ENCODE assay signal across 22 cellular contexts in the genomic region with DNA sequence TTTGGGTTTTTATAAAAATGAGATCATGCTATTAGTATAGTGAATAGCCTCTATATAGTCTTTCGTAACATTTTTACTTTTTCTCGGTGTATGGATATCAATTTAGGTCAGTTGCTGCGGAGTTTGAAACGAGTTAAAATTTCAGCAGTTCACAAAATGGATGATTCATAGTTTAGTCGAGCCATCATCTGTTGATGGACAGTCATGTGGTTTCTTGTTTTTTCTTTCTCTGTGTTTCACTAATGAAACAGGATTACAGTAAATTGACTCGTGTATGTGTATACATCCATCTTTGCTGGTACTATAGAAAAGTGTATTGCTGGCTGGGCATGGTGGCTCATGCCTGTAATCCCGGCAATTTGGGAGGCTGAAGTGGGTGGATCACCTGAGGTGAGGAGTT.
A peak's percentile ranks its signal among the peaks of the same experiment; 100 is the strongest.
DNase-seq lines count a peak whose midpoint lies in the region; ATAC-seq and TF ChIP-seq lines count a peak whose summit lies in the region.
"Had no signal": no experiment of that assay in that cellular context is flagged by ENCODE, and none has a peak within 500 bp of the region (broad histone marks: within the 10 kb centered on the region; RNA-seq: fewer than 3 reads in every experiment).

No MANE protein-coding gene starts in this region.

- no peaks in the 10 kb centered on the region for H3K9me3 Mint-ChIP-seq in activated naive CD4-positive, alpha-beta T cell treated with anti-CD3 and anti-CD28 coated beads, Interleukin-2, amount 50 U/mL, for 72 hours
- H3K9me3 Mint-ChIP-seq in activated T-helper 17 cell treated with anti-CD3 and anti-CD28 coated beads, Interleukin-2, amount 50 U/mL, for 72 hours, result no peaks in the 10 kb centered on the region
- H3K9me3 Mint-ChIP-seq in stimulated activated naive B cell treated with anti-CD40 and anti-IgM and Interleukin-4, amounts not matched to agents 10 μg/mL and 1 μg/mL and 100 μg/mL, for 72 hours, result no peaks in the 10 kb centered on the region
- H3K9me3 Mint-ChIP-seq: activated B cell treated with CpG ODN at 0.5 μM for 24 hours; memory B cell; naive thymus-derived CD8-positive, alpha-beta T cell; type B pancreatic cell had no signal

- H3K27ac Mint-ChIP-seq in activated naive CD4-positive, alpha-beta T cell treated with anti-CD3 and anti-CD28 coated beads, Interleukin-2, amount 50 U/mL, for 72 hours, result peak overlapping the region; percentile 54 to 66
- H3K27ac Mint-ChIP-seq in activated T-helper 17 cell treated with anti-CD3 and anti-CD28 coated beads, Interleukin-2, amount 50 U/mL, for 72 hours, result no peak overlapping the region
- H3K27ac Mint-ChIP-seq in stimulated activated naive B cell treated with anti-CD40 and anti-IgM and Interleukin-4, amounts not matched to agents 10 μg/mL and 1 μg/mL and 100 μg/mL, for 72 hours, result peak overlapping the region; percentile 20
- H3K27ac Mint-ChIP-seq: activated B cell treated with CpG ODN at 0.5 μM for 24 hours; activated CD8-positive, alpha-beta T cell treated with anti-CD3 and anti-CD28 coated beads, Interleukin-2, amount 10 ng/mL, durations not matched to agents 7 days and 5 days; memory B cell; T-helper 17 cell; type B pancreatic cell had no signal

- H3K36me3 Mint-ChIP-seq in activated naive CD4-positive, alpha-beta T cell treated with anti-CD3 and anti-CD28 coated beads, Interleukin-2, amount 50 U/mL, for 72 hours, result no peaks in the 10 kb centered on the region
- no peaks in the 10 kb centered on the region for H3K36me3 Mint-ChIP-seq in activated T-helper 17 cell treated with anti-CD3 and anti-CD28 coated beads, Interleukin-2, amount 50 U/mL, for 72 hours (ENCODE audit: low read depth)
- H3K36me3 Mint-ChIP-seq in stimulated activated naive B cell treated with anti-CD40 and anti-IgM and Interleukin-4, amounts not matched to agents 10 μg/mL and 1 μg/mL and 100 μg/mL, for 72 hours, result no peaks in the 10 kb centered on the region
- H3K36me3 Mint-ChIP-seq: type B pancreatic cell had no signal

- peak; percentile 28 to 55 for ATAC-seq in activated naive CD4-positive, alpha-beta T cell treated with anti-CD3 and anti-CD28 coated beads, Interleukin-2, amount 50 U/mL, for 72 hours
- ATAC-seq in activated T-helper 17 cell treated with anti-CD3 and anti-CD28 coated beads, Interleukin-2, amount 50 U/mL, for 72 hours (replicated peaks), result peak; percentile 44
- no peak for ATAC-seq in stimulated activated naive B cell treated with anti-CD40 and anti-IgM and Interleukin-4, amounts not matched to agents 10 μg/mL and 1 μg/mL and 100 μg/mL, for 72 hours (replicated peaks)
- no peak for ATAC-seq in GM18867 (IDR thresholded peaks at IDR 0.05; ENCODE audit: unreplicated experiment)
- no peak for ATAC-seq in GM18861 (IDR thresholded peaks at IDR 0.05; ENCODE audit: unreplicated experiment)
- no peak for ATAC-seq in HG02571 (IDR thresholded peaks at IDR 0.05; ENCODE audit: unreplicated experiment)
- ATAC-seq: activated CD8-positive, alpha-beta T cell treated with anti-CD3 and anti-CD28 coated beads, Interleukin-2, amount 10 ng/mL, durations not matched to agents 7 days and 5 days; naive thymus-derived CD8-positive, alpha-beta T cell; T-helper 17 cell had no signal

- no peak for DNase-seq in activated naive CD4-positive, alpha-beta T cell treated with anti-CD3 and anti-CD28 coated beads, Interleukin-2, amount 50 U/mL, for 72 hours (ENCODE audit: low spot score in 2 of 2)
- DNase-seq in activated naive CD4-positive, alpha-beta T cell treated with Interleukin-2 at 50 U/mL for 16 hours, result no peak
- peak; percentile 51 for DNase-seq in fibroblast of mammary gland (ENCODE audit: low read depth)
- no peak for DNase-seq in stimulated activated naive B cell treated with anti-CD40 and anti-IgM and Interleukin-4, amounts not matched to agents 10 μg/mL and 1 μg/mL and 100 μg/mL, for 72 hours
- DNase-seq: activated B cell treated with CpG ODN at 0.5 μM for 24 hours; activated CD8-positive, alpha-beta T cell treated with anti-CD3 and anti-CD28 coated beads, Interleukin-2, amount 10 ng/mL, durations not matched to agents 7 days and 5 days; amniotic stem cell; H7; heart left ventricle; naive thymus-derived CD8-positive, alpha-beta T cell; NCI-H1436; psoas muscle; Right ventricle myocardium superior; stimulated activated CD4-positive, alpha-beta T cell treated with anti-CD3 and anti-CD28 coated beads, Interleukin-12 subunit alpha, Interleukin-12 subunit beta, amount 100 ng/mL, for 4 hours; stimulated activated naive CD4-positive, alpha-beta T cell; T-helper 17 cell had no signal

- TF ChIP-seq CTCF in fibroblast of mammary gland (conservative IDR thresholded peaks at IDR 0.05; ENCODE audit: control insufficient read depth, insufficient read depth, low read depth, low read length), result no peak

- H3K4me3 ChIP-seq in fibroblast of mammary gland (ENCODE audit: control insufficient read depth, low read depth, low read length), result no peak overlapping the region
- H3K4me3 ChIP-seq: psoas muscle had no signal

- no peaks in the 10 kb centered on the region for H3K27me3 Mint-ChIP-seq in activated T-helper 17 cell treated with anti-CD3 and anti-CD28 coated beads, Interleukin-2, amount 50 U/mL, for 72 hours
- no peaks in the 10 kb centered on the region for H3K27me3 Mint-ChIP-seq in stimulated activated naive B cell treated with anti-CD40 and anti-IgM and Interleukin-4, amounts not matched to agents 10 μg/mL and 1 μg/mL and 100 μg/mL, for 72 hours
- H3K27me3 Mint-ChIP-seq: activated B cell treated with CpG ODN at 0.5 μM for 24 hours; memory B cell; naive thymus-derived CD8-positive, alpha-beta T cell; type B pancreatic cell had no signal

- no peaks in the 10 kb centered on the region for H3K4me1 Mint-ChIP-seq in activated T-helper 17 cell treated with anti-CD3 and anti-CD28 coated beads, Interleukin-2, amount 50 U/mL, for 72 hours
- peaks cover 8% of the 10 kb centered on the region in 2 donors for H3K4me1 Mint-ChIP-seq in stimulated activated naive B cell treated with anti-CD40 and anti-IgM and Interleukin-4, amounts not matched to agents 10 μg/mL and 1 μg/mL and 100 μg/mL, for 72 hours

- H3K4me3 Mint-ChIP-seq in activated T-helper 17 cell treated with anti-CD3 and anti-CD28 coated beads, Interleukin-2, amount 50 U/mL, for 72 hours, result no peak overlapping the region
- H3K4me3 Mint-ChIP-seq in stimulated activated naive B cell treated with anti-CD40 and anti-IgM and Interleukin-4, amounts not matched to agents 10 μg/mL and 1 μg/mL and 100 μg/mL, for 72 hours, result no peak overlapping the region
- H3K4me3 Mint-ChIP-seq: activated B cell treated with CpG ODN at 0.5 μM for 24 hours; activated CD8-positive, alpha-beta T cell treated with anti-CD3 and anti-CD28 coated beads, Interleukin-2, amount 10 ng/mL, durations not matched to agents 7 days and 5 days; memory B cell; naive thymus-derived CD8-positive, alpha-beta T cell; T-helper 17 cell; type B pancreatic cell had no signal

Comparison
In these comparisons a context has a peak if more than half of its experiments do, and no peak if none do; other contexts are left out.
1. ATAC-seq: peak in activated naive CD4-positive, alpha-beta T cell treated with anti-CD3 and anti-CD28 coated beads, Interleukin-2, amount 50 U/mL, for 72 hours (2 of 2) and activated T-helper 17 cell treated with anti-CD3 and anti-CD28 coated beads, Interleukin-2, amount 50 U/mL, for 72 hours (single experiment); none in stimulated activated naive B cell treated with anti-CD40 and anti-IgM and Interleukin-4, amounts not matched to agents 10 μg/mL and 1 μg/mL and 100 μg/mL, for 72 hours (0 of 2), GM18867 (single experiment), GM18861 (single experiment) and HG02571 (single experiment).